Comparison of ENCODE assay signal across 27 cellular contexts in the genomic region with DNA sequence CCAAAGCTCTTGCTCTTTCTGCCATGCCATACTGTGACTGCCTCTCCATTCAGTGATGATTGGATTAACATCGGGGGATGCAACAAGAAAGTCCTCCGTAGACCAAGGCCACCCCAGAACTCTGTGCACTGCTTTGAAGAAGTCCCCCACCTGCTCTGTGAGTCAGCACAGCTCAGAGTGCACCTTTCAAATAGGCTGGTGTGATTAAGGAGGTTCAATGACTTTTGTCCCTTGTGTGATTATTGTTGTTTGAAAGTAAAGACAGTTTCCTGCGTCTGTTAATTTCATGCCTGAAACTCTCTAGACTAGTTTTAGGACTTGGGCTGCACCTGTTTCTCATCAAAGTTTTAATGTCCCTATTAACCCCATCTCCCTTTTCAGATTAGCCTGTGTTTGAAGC. TPM values are rescaled to one million over a fixed set of nuclear protein-coding genes. Genes with fewer than 3 reads are reported as not detected.
"Had no signal": no experiment of that assay in that cellular context is flagged by ENCODE, and none has a peak within 500 bp of the region (broad histone marks: within the 10 kb centered on the region; RNA-seq: fewer than 3 reads in every experiment).

No MANE protein-coding gene starts in this region.

- H3K9ac ChIP-seq: KMS-11 had no signal

- H3K4me2 ChIP-seq: KMS-11 had no signal

- FAIRE-seq: HepG2 had no signal

- ATAC-seq: HepG2, Panc1, PC-3, SK-N-SH treated with all-trans-retinoic acid at 6 μM for 48 hours, T-helper 17 cell had no signal

- DNase-seq: IMR-90; Kasumi-1; MV-4-11; NCI-H1048; NCI-H1105; NCI-H1436 treated with DMSO at 0.1 percent for 48 hours; NCI-H1694; NCI-H187 treated with DMSO at 0.1 percent for 48 hours; NCI-H2029 treated with DMSO at 0.1 percent for 48 hours; NCI-H2171; NCI-H226; NCI-H446; NCI-H510A; NCI-H524 treated with DMSO at 0.1 percent for 48 hours; NK-92 treated with Interleukin-12 subunit alpha and Interleukin-12 subunit beta, amount 100 ng/mL, for 24 hours; PC-3; SHP77; T-helper 1 cell; T-helper 17 cell had no signal

- H3K27ac ChIP-seq: KMS-11, RWPE1 had no signal

RNA-seq across cellular contexts. Expression of a gene that starts 33.0 kb away (rescaled TPM):
- total RNA-seq: HepG2, HT1080, IMR-90, M059J, OCI-LY7, PC-3, T-helper 17 cell had no signal
- polyA plus RNA-seq: HepG2, IMR-90 had no signal
